In the genomic region with DNA sequence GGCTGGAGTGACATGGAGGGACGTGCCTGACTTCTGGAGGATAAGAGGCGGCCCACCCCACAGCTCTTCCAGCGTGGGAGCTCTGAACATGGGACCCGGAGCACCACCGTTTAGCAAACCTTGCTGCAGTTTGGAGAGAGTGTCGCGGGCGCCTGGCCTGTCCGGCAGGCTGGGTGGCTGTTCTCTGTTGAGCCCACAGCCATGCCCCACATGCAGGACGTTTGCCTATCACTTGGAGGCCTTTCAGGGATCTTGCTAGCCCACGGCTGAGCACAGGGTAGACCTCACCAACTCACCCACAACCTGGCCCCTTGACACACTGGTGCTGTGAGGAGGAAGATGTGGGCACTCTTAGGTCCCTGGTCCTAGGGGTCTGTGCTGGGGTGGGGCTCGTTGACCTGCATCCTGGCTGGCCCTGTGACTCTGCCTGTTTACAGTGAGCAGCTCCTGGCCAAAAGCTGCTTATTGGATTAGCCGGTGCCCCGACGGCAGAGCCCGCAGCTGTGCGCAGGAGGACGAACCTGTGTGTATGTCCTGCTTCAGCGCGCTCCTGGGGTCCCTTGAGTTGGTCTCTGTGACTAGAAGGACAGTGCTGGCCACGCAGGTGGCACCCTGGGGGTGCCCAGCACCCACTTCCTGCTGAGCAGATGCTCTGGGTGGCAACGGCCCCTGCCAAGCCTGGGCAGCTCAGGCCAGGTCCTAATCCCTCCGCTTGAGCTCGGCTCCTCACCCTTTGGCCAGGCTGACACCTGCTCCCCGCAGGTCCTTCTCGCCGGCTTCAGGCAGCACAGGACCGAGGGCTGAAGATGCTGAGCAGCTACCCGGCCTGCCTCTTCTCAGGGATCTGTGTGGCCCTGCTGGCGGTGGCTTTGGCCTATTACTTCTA, we compare ENCODE assay signal across 7 cellular contexts.
DNase-seq lines count a peak whose midpoint lies in the region; ATAC-seq and TF ChIP-seq lines count a peak whose summit lies in the region.

No MANE protein-coding gene starts in this region.

- intact Hi-C loops in Calu3 (cut with micrococcal nuclease; ENCODE audit: unreplicated experiment), result loop anchor here (2.0 kb wide), 1 partner anchor 73 kb away; no protein-coding TSS in a partner anchor

- no peak overlapping the region for H3K27ac Mint-ChIP-seq in Calu3 (ENCODE audit: unreplicated experiment)
- H3K27ac Mint-ChIP-seq in activated naive CD4-positive, alpha-beta T cell treated with anti-CD3 and anti-CD28 coated beads, Interleukin-2, amount 50 U/mL, for 72 hours, result peak overlapping the region; percentile 91
- no peak overlapping the region for H3K27ac Mint-ChIP-seq in nephron progenitor cell

- H3K27me3 Mint-ChIP-seq in Calu3 (ENCODE audit: unreplicated experiment), result no peaks in the 10 kb centered on the region
- H3K27me3 Mint-ChIP-seq in nephron progenitor cell (ENCODE audit: low read depth, poor library complexity), result no peaks in the 10 kb centered on the region

- H3K4me3 Mint-ChIP-seq in Calu3 (ENCODE audit: low read depth, unreplicated experiment), result peak overlapping the region; percentile 64
- H3K4me3 Mint-ChIP-seq in nephron progenitor cell, result no peak overlapping the region

- no TSS peak for BruUV-seq in Calu3 (replicated peaks; lab: Mats Ljungman, UMichigan)

- H3K4me1 Mint-ChIP-seq in Calu3 (ENCODE audit: low read depth, unreplicated experiment) (no peaks in the 10 kb centered on the region), nephron progenitor cell (peaks cover 38% of the 10 kb centered on the region)

- peak; percentile 1 for ATAC-seq in HG03175 (IDR thresholded peaks at IDR 0.05; ENCODE audit: unreplicated experiment)
- ATAC-seq in activated naive CD4-positive, alpha-beta T cell treated with anti-CD3 and anti-CD28 coated beads, Interleukin-2, amount 50 U/mL, for 72 hours, result no peak
- ATAC-seq in GM21423 (IDR thresholded peaks at IDR 0.05; ENCODE audit: unreplicated experiment), result no peak

- H3K9me3 Mint-ChIP-seq in Calu3 (ENCODE audit: low read depth, unreplicated experiment) (no peaks in the 10 kb centered on the region), nephron progenitor cell (no peaks in the 10 kb centered on the region)
- no peaks in the 10 kb centered on the region for H3K9me3 Mint-ChIP-seq in activated naive CD4-positive, alpha-beta T cell treated with anti-CD3 and anti-CD28 coated beads, Interleukin-2, amount 50 U/mL, for 72 hours

- CTCF ChIA-PET in Calu3 (lab: Charles Lee), result interaction anchor here (0.7 kb wide), 1 partner anchor 36 kb away, joined by 3 read pairs; no protein-coding TSS in a partner anchor

- TF ChIP-seq CTCF in Calu3 (IDR thresholded peaks at IDR 0.05; ENCODE audit: unreplicated experiment) (no peak), nephron progenitor cell (IDR thresholded peaks at IDR 0.05) (peak; percentile 2)

- H3K36me3 Mint-ChIP-seq in Calu3 (ENCODE audit: insufficient read depth, unreplicated experiment), result peaks cover 20% of the 10 kb centered on the region
- H3K36me3 Mint-ChIP-seq in activated naive CD4-positive, alpha-beta T cell treated with anti-CD3 and anti-CD28 coated beads, Interleukin-2, amount 50 U/mL, for 72 hours, result no peaks in the 10 kb centered on the region
- no peaks in the 10 kb centered on the region for H3K36me3 Mint-ChIP-seq in nephron progenitor cell (ENCODE audit: low read depth)

- DNase-seq in Calu3 (no peak), nephron progenitor cell (no peak), SKM-1 (lab: John Stamatoyannopoulos, UW; ENCODE audit: unreplicated experiment) (no peak), COLO668 (lab: John Stamatoyannopoulos, UW; ENCODE audit: unreplicated experiment) (no peak)
- no peak for DNase-seq in activated naive CD4-positive, alpha-beta T cell treated with anti-CD3 and anti-CD28 coated beads, Interleukin-2, amount 50 U/mL, for 72 hours (ENCODE audit: low spot score in 2 of 2)

Comparison
In these comparisons a context has a peak if more than half of its experiments do, and no peak if none do; other contexts are left out.
1. H3K27ac Mint-ChIP-seq: peak in activated naive CD4-positive, alpha-beta T cell treated with anti-CD3 and anti-CD28 coated beads, Interleukin-2, amount 50 U/mL, for 72 hours (2 of 2); none in Calu3 (single experiment) and nephron progenitor cell (single experiment).